ENCODE assay signal across 2 cellular contexts in the genomic region with DNA sequence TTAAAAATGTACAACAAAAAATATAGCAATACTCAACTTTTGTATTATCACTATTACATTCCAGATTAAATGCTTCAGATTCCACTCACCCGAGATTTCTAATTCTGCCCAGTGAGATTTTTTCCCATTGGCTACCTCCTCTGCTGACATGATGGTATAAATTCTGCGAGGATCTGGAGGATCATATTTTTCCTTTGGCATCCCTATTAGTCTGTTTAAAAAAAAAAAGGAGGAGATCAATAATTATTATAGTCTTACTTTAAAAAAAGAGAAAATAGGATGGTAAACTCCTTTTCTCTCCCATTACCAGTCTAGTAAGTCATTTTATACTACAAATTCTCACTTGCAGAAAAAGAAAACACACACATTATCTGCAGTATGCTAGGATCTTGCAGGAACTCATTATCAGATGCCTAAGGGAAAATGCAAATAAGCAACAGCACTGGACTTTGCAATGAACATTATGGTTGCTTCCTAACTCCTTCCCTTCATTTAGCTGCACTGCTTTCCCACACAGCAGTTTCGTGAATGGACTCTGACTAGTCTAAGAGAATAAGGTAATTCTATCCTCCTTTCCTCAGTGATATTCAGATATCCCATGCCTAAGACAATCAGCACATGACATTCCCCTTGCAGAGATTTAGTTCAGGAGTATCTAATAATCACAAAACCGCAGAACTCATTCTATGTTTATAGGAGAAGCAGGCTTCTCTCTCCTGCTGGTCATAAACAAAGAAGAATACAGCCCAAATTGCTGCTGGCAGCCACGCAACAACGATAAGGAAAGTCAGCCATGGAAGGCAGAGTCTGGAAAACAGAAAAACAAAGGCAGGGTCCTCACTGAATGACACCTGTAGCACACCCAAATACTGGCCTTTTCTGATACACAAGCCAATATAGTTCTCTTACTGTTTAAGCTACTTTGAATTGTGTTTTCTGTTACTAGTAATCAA.
A peak's percentile ranks its signal among the peaks of the same experiment; 100 is the strongest.
TF ChIP-seq lines count a peak whose summit lies in the region.

No MANE protein-coding gene starts in this region.

TF ChIP-seq in IMR-90, 13 proteins besides CTCF, POLR2A, EP300 and RAD21:
- TF ChIP-seq MAZ (IDR thresholded peaks at IDR 0.05; ENCODE audit: borderline replicate concordance, low read depth, low read length) (no peak), SMC3 (IDR thresholded peaks at IDR 0.05; ENCODE audit: low read depth, low read length) (no peak), RCOR1 (IDR thresholded peaks at IDR 0.05; ENCODE audit: insufficient replicate concordance, low read length) (no peak), USF2 (IDR thresholded peaks at IDR 0.05; ENCODE audit: low read depth, low read length) (no peak), BHLHE40 (IDR thresholded peaks at IDR 0.05; ENCODE audit: low read depth, low read length) (no peak; the same call in 1 of the 2 replicates), CHD1 (IDR thresholded peaks at IDR 0.05; ENCODE audit: low read depth, low read length) (no peak), MXI1 (IDR thresholded peaks at IDR 0.05; ENCODE audit: borderline replicate concordance, low read depth, low read length) (no peak), MAFK (IDR thresholded peaks at IDR 0.05; ENCODE audit: low read depth, low read length) (no peak)
TF ChIP-seq in IMR-90: peak in this region for 0.

TF ChIP-seq in K562, 482 proteins besides CTCF, POLR2A, EP300 and RAD21:
- TF ChIP-seq FOXJ2 (tag; IDR thresholded peaks at IDR 0.05) (0 out of 2 replicates have a peak, but pooled peaks have one; percentile 29), ZNF274 (IDR thresholded peaks at IDR 0.05; ENCODE audit: borderline replicate concordance, low read depth, low read length) (no peak)
TF ChIP-seq in K562: peak in this region for 1.
